In genomic region chr12:123001467-123001866, GRCh38 we compare ENCODE assay signal across 9 cellular contexts.
"Had no signal": no experiment of that assay in that cellular context is flagged by ENCODE, and none has a peak within 500 bp of the region (broad histone marks: within the 10 kb centered on the region; RNA-seq: fewer than 3 reads in every experiment).

No MANE protein-coding gene starts in this region.

- H3K9me3 ChIP-seq: HAP-1 had no signal

- H3K9me3 Mint-ChIP-seq: HFFc6 had no signal

- ATAC-seq: HCT116 had no signal

- H3K9ac ChIP-seq: GM23248 had no signal

- H3K27ac ChIP-seq: GM23248 had no signal

- DNase-seq: GM23248, GOT3, H7, HFFc6, IMR-90 had no signal

- H3K36me3 ChIP-seq: HAP-1 had no signal

- H3K27ac Mint-ChIP-seq: HFFc6 had no signal

- FAIRE-seq: HTR-8/SVneo, K562 had no signal

- H3K4me3 Mint-ChIP-seq: HFFc6 had no signal

- H3K4me1 ChIP-seq: HAP-1 had no signal

- H3K4me3 ChIP-seq: GM23248, HAP-1, K562 had no signal
